ENCODE assay signal across 15 cellular contexts in genomic region chr20:48719598-48720255, GRCh38.
DNase-seq lines count a peak whose midpoint lies in the region; ATAC-seq and TF ChIP-seq lines count a peak whose summit lies in the region.
"Had no signal": no experiment of that assay in that cellular context is flagged by ENCODE, and none has a peak within 500 bp of the region (broad histone marks: within the 10 kb centered on the region; RNA-seq: fewer than 3 reads in every experiment).

No MANE protein-coding gene starts in this region.

- intact Hi-C loops in activated T-helper 2 cell treated with anti-CD3 and anti-CD28 coated beads, Interferon-gamma antibody, Interleukin-2, Interleukin-4, amounts not matched to agents 10 μg/mL and 5 μg/mL and 100 μg/mL, durations not matched to agents 14 hours and 24 hours and 36 hours (cut with micrococcal nuclease) = loop anchor here (5.0 kb wide), 1 partner anchor 103 kb away; no protein-coding TSS in a partner anchor
- intact Hi-C loops in aorta (cut with DNase I) (loop anchor here (5.0 to 10.0 kb wide), 3 partner anchors 73 to 185 kb away; partner anchors contain the start of gene PREX1 (in 2 of the 2)), right lobe of liver (cut with DNase I) (no loop called here)

- H3K36me3 ChIP-seq in aorta (ENCODE audit: control insufficient read depth in 1 of 2, insufficient read depth in 2 of 2, low read length in 1 of 2) (no peaks in the 10 kb centered on the region), right lobe of liver (no peaks in the 10 kb centered on the region)
- H3K36me3 ChIP-seq: left ventricle myocardium inferior, prostate gland had no signal

- no peaks in the 10 kb centered on the region for H3K27me3 Mint-ChIP-seq in activated naive CD4-positive, alpha-beta T cell treated with anti-CD3 and anti-CD28 coated beads, Interleukin-2, amount 10 ng/mL, durations not matched to agents 7 days and 5 days
- no peaks in the 10 kb centered on the region for H3K27me3 Mint-ChIP-seq in activated T-helper 2 cell treated with anti-CD3 and anti-CD28 coated beads, Interferon-gamma antibody, Interleukin-2, Interleukin-4, amounts not matched to agents 10 μg/mL and 5 μg/mL and 100 μg/mL, durations not matched to agents 14 hours and 24 hours and 36 hours (ENCODE audit: low read depth)
- H3K27me3 Mint-ChIP-seq in immature natural killer cell (ENCODE audit: low read depth in 3 of 3) (peaks cover 16 to 47% (median 26%) of the 10 kb centered on the region in 3 donors), type B pancreatic cell (peaks cover 12% of the 10 kb centered on the region)

- peaks cover 87% of the 10 kb centered on the region for H3K4me1 Mint-ChIP-seq in activated naive CD4-positive, alpha-beta T cell treated with anti-CD3 and anti-CD28 coated beads, Interleukin-2, amount 10 ng/mL, durations not matched to agents 7 days and 5 days
- H3K4me1 Mint-ChIP-seq in activated T-helper 2 cell treated with anti-CD3 and anti-CD28 coated beads, Interferon-gamma antibody, Interleukin-2, Interleukin-4, amounts not matched to agents 10 μg/mL and 5 μg/mL and 100 μg/mL, durations not matched to agents 14 hours and 24 hours and 36 hours (ENCODE audit: low read depth) = peaks cover 60% of the 10 kb centered on the region
- H3K4me1 Mint-ChIP-seq in immature natural killer cell (peaks cover 100% of the 10 kb centered on the region in 2 donors), type B pancreatic cell (ENCODE audit: unreplicated experiment) (peaks cover 11% of the 10 kb centered on the region)

- no peak overlapping the region for H3K4me3 Mint-ChIP-seq in activated naive CD4-positive, alpha-beta T cell treated with anti-CD3 and anti-CD28 coated beads, Interleukin-2, amount 10 ng/mL, durations not matched to agents 7 days and 5 days
- peak overlapping the region; percentile 64 for H3K4me3 Mint-ChIP-seq in activated T-helper 2 cell treated with anti-CD3 and anti-CD28 coated beads, Interferon-gamma antibody, Interleukin-2, Interleukin-4, amounts not matched to agents 10 μg/mL and 5 μg/mL and 100 μg/mL, durations not matched to agents 14 hours and 24 hours and 36 hours (ENCODE audit: low read depth)
- peak overlapping the region; percentile 73 to 93 (median 85) for H3K4me3 Mint-ChIP-seq in immature natural killer cell
- no peak overlapping the region for H3K4me3 Mint-ChIP-seq in type B pancreatic cell

- no peak for DNase-seq in activated naive CD4-positive, alpha-beta T cell treated with anti-CD3 and anti-CD28 coated beads, Interleukin-2, amount 10 ng/mL, durations not matched to agents 7 days and 5 days
- no peak for DNase-seq in activated naive CD4-positive, alpha-beta T cell treated with Interleukin-2 at 50 U/mL for 16 hours
- DNase-seq in activated T-helper 2 cell treated with anti-CD3 and anti-CD28 coated beads, Interferon-gamma antibody, Interleukin-2, Interleukin-4, amounts not matched to agents 10 μg/mL and 5 μg/mL and 100 μg/mL, durations not matched to agents 14 hours and 24 hours and 36 hours (ENCODE audit: low spot score) = no peak
- DNase-seq in immature natural killer cell = no peak
- DNase-seq in aorta = no peak
- DNase-seq in right lobe of liver = no peak
- no peak for DNase-seq in type B pancreatic cell (ENCODE audit: extremely low spot score, unreplicated experiment)
- no peak for DNase-seq in iPS-NIHi7 (ENCODE audit: extremely low spot score)
- DNase-seq: body of pancreas, left ventricle myocardium inferior, NCI-H1694 treated with DMSO at 0.1 percent for 48 hours, NCI-H510A had no signal

- peak overlapping the region; percentile 85 for H3K27ac Mint-ChIP-seq in activated naive CD4-positive, alpha-beta T cell treated with anti-CD3 and anti-CD28 coated beads, Interleukin-2, amount 10 ng/mL, durations not matched to agents 7 days and 5 days
- peak overlapping the region; percentile 85 for H3K27ac Mint-ChIP-seq in activated T-helper 2 cell treated with anti-CD3 and anti-CD28 coated beads, Interferon-gamma antibody, Interleukin-2, Interleukin-4, amounts not matched to agents 10 μg/mL and 5 μg/mL and 100 μg/mL, durations not matched to agents 14 hours and 24 hours and 36 hours
- H3K27ac Mint-ChIP-seq in immature natural killer cell (peak overlapping the region; percentile 85 to 96 (median 92)), type B pancreatic cell (no peak overlapping the region)

- H3K27me3 ChIP-seq in aorta (ENCODE audit: control insufficient read depth in 1 of 2, insufficient read depth in 2 of 2, low read length in 1 of 2) = no peaks in the 10 kb centered on the region
- no peaks in the 10 kb centered on the region for H3K27me3 ChIP-seq in right lobe of liver
- H3K27me3 ChIP-seq: body of pancreas had no signal

- H3K9me3 ChIP-seq in aorta (ENCODE audit: control insufficient read depth, low read length) (no peaks in the 10 kb centered on the region), right lobe of liver (no peaks in the 10 kb centered on the region)
- H3K9me3 ChIP-seq: body of pancreas, prostate gland had no signal

- no peak for TF ChIP-seq POLR2A in right lobe of liver (IDR thresholded peaks at IDR 0.05)

- H3K36me3 Mint-ChIP-seq in activated naive CD4-positive, alpha-beta T cell treated with anti-CD3 and anti-CD28 coated beads, Interleukin-2, amount 10 ng/mL, durations not matched to agents 7 days and 5 days = peaks cover 58% of the 10 kb centered on the region
- peaks cover 47% of the 10 kb centered on the region for H3K36me3 Mint-ChIP-seq in activated T-helper 2 cell treated with anti-CD3 and anti-CD28 coated beads, Interferon-gamma antibody, Interleukin-2, Interleukin-4, amounts not matched to agents 10 μg/mL and 5 μg/mL and 100 μg/mL, durations not matched to agents 14 hours and 24 hours and 36 hours (ENCODE audit: low read depth)
- H3K36me3 Mint-ChIP-seq in immature natural killer cell (peaks cover 10 to 16% (median 15%) of the 10 kb centered on the region in 3 donors), type B pancreatic cell (peaks cover 4% of the 10 kb centered on the region)

- H3K4me1 ChIP-seq in aorta (ENCODE audit: control insufficient read depth in 1 of 2, insufficient read depth in 2 of 2, low read length in 2 of 2) (peaks cover 5 to 6% of the 10 kb centered on the region in 2 donors), right lobe of liver (peaks cover 0 to 18% (median 2%) of the 10 kb centered on the region in 4 donors)
- H3K4me1 ChIP-seq: prostate gland had no signal

- CTCF ChIA-PET in activated naive CD4-positive, alpha-beta T cell treated with anti-CD3 and anti-CD28 coated beads, Interleukin-2, amount 10 ng/mL, durations not matched to agents 7 days and 5 days (lab: Charles Lee) = no interaction called here

- no peaks in the 10 kb centered on the region for H3K9me3 Mint-ChIP-seq in activated naive CD4-positive, alpha-beta T cell treated with anti-CD3 and anti-CD28 coated beads, Interleukin-2, amount 10 ng/mL, durations not matched to agents 7 days and 5 days
- H3K9me3 Mint-ChIP-seq in activated T-helper 2 cell treated with anti-CD3 and anti-CD28 coated beads, Interferon-gamma antibody, Interleukin-2, Interleukin-4, amounts not matched to agents 10 μg/mL and 5 μg/mL and 100 μg/mL, durations not matched to agents 14 hours and 24 hours and 36 hours = no peaks in the 10 kb centered on the region
- H3K9me3 Mint-ChIP-seq in immature natural killer cell (no peaks in the 10 kb centered on the region), type B pancreatic cell (no peaks in the 10 kb centered on the region)

- TF ChIP-seq CTCF in right lobe of liver (IDR thresholded peaks at IDR 0.05) = no peak
- TF ChIP-seq CTCF in type B pancreatic cell (conservative IDR thresholded peaks at IDR 0.05) = no peak

- 98 to 100% methylated on average over 4 of the region's 4 CpGs for WGBS in aorta, 2 donors
- WGBS in right lobe of liver (ENCODE audit: insufficient coverage, low coverage, low lambda C conversion rate, missing lambda C conversion rate) = 94% methylated on average over 2 of the region's 4 CpGs

- no peak for ATAC-seq in aorta (ENCODE audit: low FRiP score)
- no peak for ATAC-seq in right lobe of liver
- ATAC-seq: body of pancreas, SK-N-SH treated with all-trans-retinoic acid at 6 μM for 48 hours had no signal

- H3K27ac ChIP-seq in aorta (ENCODE audit: low read depth in 1 of 2, low read length in 2 of 2) (peak overlapping the region; percentile 45 to 99), right lobe of liver (no peak overlapping the region)
- H3K27ac ChIP-seq: body of pancreas, left ventricle myocardium inferior, prostate gland, VCaP had no signal

- H3K4me3 ChIP-seq in aorta (ENCODE audit: low read length in 2 of 2) = no peak overlapping the region
- H3K4me3 ChIP-seq in right lobe of liver = no peak overlapping the region
- H3K4me3 ChIP-seq: body of pancreas, left ventricle myocardium inferior, prostate gland had no signal

Comparison
In these comparisons a context has a peak if more than half of its experiments do, and no peak if none do; other contexts are left out.
1. H3K4me3 Mint-ChIP-seq: peak in activated T-helper 2 cell treated with anti-CD3 and anti-CD28 coated beads, Interferon-gamma antibody, Interleukin-2, Interleukin-4, amounts not matched to agents 10 μg/mL and 5 μg/mL and 100 μg/mL, durations not matched to agents 14 hours and 24 hours and 36 hours (single experiment) and immature natural killer cell (5 of 5); none in activated naive CD4-positive, alpha-beta T cell treated with anti-CD3 and anti-CD28 coated beads, Interleukin-2, amount 10 ng/mL, durations not matched to agents 7 days and 5 days (single experiment) and type B pancreatic cell (single experiment).
2. H3K27ac ChIP-seq: peak in aorta (2 of 2); none in right lobe of liver (0 of 3).
3. intact Hi-C loops: an anchor here in activated T-helper 2 cell treated with anti-CD3 and anti-CD28 coated beads, Interferon-gamma antibody, Interleukin-2, Interleukin-4, amounts not matched to agents 10 μg/mL and 5 μg/mL and 100 μg/mL, durations not matched to agents 14 hours and 24 hours and 36 hours (5.0 kb wide) and aorta (5.0 to 10.0 kb wide); none called in right lobe of liver.